ENCODE assay signal across 10 cellular contexts in genomic region chr11:27319065-27319464, GRCh38. TPM values are rescaled to one million over a fixed set of nuclear protein-coding genes. Genes with fewer than 3 reads are reported as not detected.
A peak's percentile ranks its signal among the peaks of the same experiment; 100 is the strongest.
DNase-seq lines count a peak whose midpoint lies in the region; ATAC-seq, FAIRE-seq and TF ChIP-seq lines count a peak whose summit lies in the region.
"Had no signal": no experiment of that assay in that cellular context is flagged by ENCODE, and none has a peak within 500 bp of the region (broad histone marks: within the 10 kb centered on the region; RNA-seq: fewer than 3 reads in every experiment).

No MANE protein-coding gene starts in this region.

- no peak for TF ChIP-seq EP300 in A549 (IDR thresholded peaks at IDR 0.05)
- TF ChIP-seq EP300 in SK-N-SH (IDR thresholded peaks at IDR 0.05; ENCODE audit: borderline replicate concordance in 1 of 2, low read depth in 1 of 2, low read length in 1 of 2), result no peak

- DNase-seq in A549 (ENCODE audit: low read depth in 1 of 2, low spot score in 1 of 2), result peak; percentile 58 to 66
- DNase-seq in SK-N-SH, result no peak
- no peak for DNase-seq in prostate gland (ENCODE audit: low spot score)
- DNase-seq in natural killer cell, result no peak
- no peak for DNase-seq in occipital lobe (lab: John Stamatoyannopoulos, UW)
- no peak for DNase-seq in iPS-NIHi7 (ENCODE audit: extremely low spot score)
- DNase-seq: effector CD4-positive, alpha-beta T cell; spleen had no signal

- H3K4me2 ChIP-seq in A549 (peak overlapping the region; percentile 72), SK-N-SH (0 out of 2 replicates have a peak overlapping the region, but pooled peaks have one; percentile 25)

- WGBS in A549 (ENCODE audit: missing lambda C conversion rate), result 0% methylated on average over 2 of the region's 2 CpGs
- WGBS in SK-N-SH (ENCODE audit: low lambda C conversion rate), result 12% methylated on average over 2 of the region's 2 CpGs
- WGBS in prostate gland, result 58% methylated on average over 2 of the region's 2 CpGs

- H3K27me3 Mint-ChIP-seq in natural killer cell (ENCODE audit: low read depth in 2 of 2), result peaks cover 0 to 3% of the 10 kb centered on the region in 2 donors

- H3K27me3 ChIP-seq in SK-N-SH (ENCODE audit: insufficient read depth) (no peaks in the 10 kb centered on the region), prostate gland (replicated peaks; ENCODE audit: insufficient read depth) (no peaks in the 10 kb centered on the region)
- H3K27me3 ChIP-seq: spleen had no signal

- H3K79me2 ChIP-seq in SK-N-SH (ENCODE audit: insufficient read depth), result no peaks in the 10 kb centered on the region

- H2AFZ ChIP-seq in SK-N-SH (ENCODE audit: low read depth), result peak overlapping the region; percentile 44; the same call in 1 of the 2 replicates

- H4K20me1 ChIP-seq in SK-N-SH (ENCODE audit: insufficient read depth), result no peaks in the 10 kb centered on the region

- peak; percentile 86 to 88 for ATAC-seq in A549
- ATAC-seq in GM18868 (IDR thresholded peaks at IDR 0.05; ENCODE audit: unreplicated experiment), result peak; percentile 100
- ATAC-seq in HG02870 (IDR thresholded peaks at IDR 0.05; ENCODE audit: unreplicated experiment), result peak; percentile 99
- no peak for ATAC-seq in natural killer cell

- no peaks in the 10 kb centered on the region for H3K36me3 Mint-ChIP-seq in natural killer cell

- H3K9me3 Mint-ChIP-seq in natural killer cell, result peaks cover 0 to 5% of the 10 kb centered on the region in 2 donors

- H3K4me1 ChIP-seq in A549, result peaks cover 34% of the 10 kb centered on the region
- peaks cover 0 to 30% of the 10 kb centered on the region in 2 experiments; a peak in 1 of 4 replicates for H3K4me1 ChIP-seq in SK-N-SH (ENCODE audit: control insufficient read depth in 1 of 2, insufficient read depth in 2 of 2, low read depth in 1 of 2, low read length in 1 of 2)
- H3K4me1 ChIP-seq in prostate gland (replicated peaks), result no peaks in the 10 kb centered on the region
- H3K4me1 ChIP-seq: spleen had no signal

- no peak overlapping the region for H3K4me3 ChIP-seq in A549
- H3K4me3 ChIP-seq in SK-N-SH (ENCODE audit: low read depth in 2 of 2, low read length in 1 of 2), result no peak overlapping the region
- no peak overlapping the region for H3K4me3 ChIP-seq in prostate gland
- H3K4me3 ChIP-seq: spleen had no signal

- H3K4me3 Mint-ChIP-seq in natural killer cell, result no peak overlapping the region

- TF ChIP-seq RAD21 in A549 (conservative IDR thresholded peaks at IDR 0.05 in 1 of 2, IDR thresholded peaks at IDR 0.05 in 1 of 2) (no peak), SK-N-SH (IDR thresholded peaks at IDR 0.05; ENCODE audit: low read length) (no peak)

- POLR2A ChIA-PET in A549 (lab: Yijun Ruan, JAX), result no interaction called here
- POLR2A ChIA-PET in SK-N-SH (lab: Yijun Ruan, JAX), result no interaction called here

- H3K36me3 ChIP-seq in SK-N-SH (replicated peaks in 1 of 2; ENCODE audit: control insufficient read depth in 1 of 2, insufficient read depth in 2 of 2, low read length in 1 of 2), result no peaks in the 10 kb centered on the region
- no peaks in the 10 kb centered on the region for H3K36me3 ChIP-seq in prostate gland
- H3K36me3 ChIP-seq: spleen had no signal

- H3F3A ChIP-seq in SK-N-SH (replicated peaks; ENCODE audit: insufficient read depth), result peaks cover 8% of the 10 kb centered on the region

- peak overlapping the region; percentile 45 for H3K9ac ChIP-seq in SK-N-SH

- TF ChIP-seq CTCF in A549 (IDR thresholded peaks at IDR 0.05) (no peak), SK-N-SH (IDR thresholded peaks at IDR 0.05) (no peak), prostate gland (IDR thresholded peaks at IDR 0.05) (no peak), natural killer cell (IDR thresholded peaks at IDR 0.05) (no peak)

- no peaks in the 10 kb centered on the region for H3K4me1 Mint-ChIP-seq in natural killer cell

- H3K27ac ChIP-seq in A549 (peak overlapping the region; percentile 65 to 73), SK-N-SH (ENCODE audit: low read depth in 2 of 2, low read length in 1 of 2) (peak overlapping the region in 1 of 2 experiments; percentile 62; a peak in 2 of 4 replicates), prostate gland (no peak overlapping the region)
- H3K27ac ChIP-seq: spleen had no signal

- CTCF ChIA-PET in A549 (lab: Yijun Ruan, JAX), result interaction anchor here (0.8 to 1.9 kb wide), 2 partner anchors 23 to 24 kb away, joined by 3 to 7 read pairs; no protein-coding TSS in a partner anchor
- CTCF ChIA-PET in SK-N-SH (lab: Yijun Ruan, JAX), result interaction anchor here (1.0 kb wide), 1 partner anchor 23 kb away, joined by 3 read pairs; no protein-coding TSS in a partner anchor

- no peaks in the 10 kb centered on the region for H3K9me3 ChIP-seq in A549
- H3K9me3 ChIP-seq in SK-N-SH, result no peaks in the 10 kb centered on the region
- H3K9me3 ChIP-seq in prostate gland, result no peaks in the 10 kb centered on the region
- H3K9me3 ChIP-seq: spleen had no signal

- intact Hi-C loops in prostate gland (cut with DNase I), result no loop called here
- intact Hi-C loops in natural killer cell (cut with micrococcal nuclease), result no loop called here

- TF ChIP-seq POLR2A in A549 (IDR thresholded peaks at IDR 0.05; ENCODE audit: low read length), result no peak
- no peak for TF ChIP-seq POLR2A in prostate gland (IDR thresholded peaks at IDR 0.05)

- no peak overlapping the region for H3K27ac Mint-ChIP-seq in natural killer cell

- H3K9me2 ChIP-seq in SK-N-SH, result no peaks in the 10 kb centered on the region

- no peak for FAIRE-seq in A549 (lab: Jason Lieb, UNC)

TF ChIP-seq in A549, 52 proteins besides CTCF, POLR2A, EP300 and RAD21:
- TF ChIP-seq FOSL2 (IDR thresholded peaks at IDR 0.05) (no peak), FOSL2 (CRISPR knock-in tag; IDR thresholded peaks at IDR 0.05) (peak; percentile 46), HOXB5 (CRISPR knock-in tag; IDR thresholded peaks at IDR 0.05) (no peak), BCL3 (IDR thresholded peaks at IDR 0.05) (no peak), MAFK (IDR thresholded peaks at IDR 0.05; ENCODE audit: partially characterized antibody) (peak; percentile 54), POLR2AphosphoS2 (conservative IDR thresholded peaks at IDR 0.05; ENCODE audit: low read length) (no peak)

TF ChIP-seq in SK-N-SH, 30 proteins besides CTCF, POLR2A, EP300 and RAD21 (continues in another document):
- TF ChIP-seq MXI1 (IDR thresholded peaks at IDR 0.05; ENCODE audit: low read depth, low read length), result no peak
- 0 out of 2 replicates have a peak, but pooled peaks have one; percentile 8 for TF ChIP-seq TCF12 (IDR thresholded peaks at IDR 0.05)
- peak; percentile 28; the same call in 1 of the 2 replicates for TF ChIP-seq NFIC (IDR thresholded peaks at IDR 0.05; ENCODE audit: borderline replicate concordance)
- no peak for TF ChIP-seq TEAD4 (IDR thresholded peaks at IDR 0.05; ENCODE audit: borderline replicate concordance, insufficient read depth)
- TF ChIP-seq YY1 (IDR thresholded peaks at IDR 0.05; ENCODE audit: low read depth), result no peak
- TF ChIP-seq GABPA (IDR thresholded peaks at IDR 0.05; ENCODE audit: low read depth), result no peak
- no peak for TF ChIP-seq POLR2AphosphoS5 (IDR thresholded peaks at IDR 0.05; ENCODE audit: low read depth, low read length)
- TF ChIP-seq SIN3A (IDR thresholded peaks at IDR 0.05; ENCODE audit: borderline replicate concordance, low read depth, low read length), result no peak
- no peak for TF ChIP-seq ZBTB33 (IDR thresholded peaks at IDR 0.05; ENCODE audit: borderline replicate concordance, low read depth)
- no peak for TF ChIP-seq RXRA (IDR thresholded peaks at IDR 0.05; ENCODE audit: borderline replicate concordance, low read depth)
- TF ChIP-seq PBX3 (IDR thresholded peaks at IDR 0.05), result 0 out of 2 replicates have a peak, but pooled peaks have one; percentile 19
- TF ChIP-seq RFX5 (IDR thresholded peaks at IDR 0.05; ENCODE audit: low read length), result no peak
- no peak for TF ChIP-seq JUND (IDR thresholded peaks at IDR 0.05)
- no peak for TF ChIP-seq RCOR1 (IDR thresholded peaks at IDR 0.05; ENCODE audit: low read length)
- TF ChIP-seq TAF1 (IDR thresholded peaks at IDR 0.05; ENCODE audit: borderline replicate concordance, low read depth, low read length), result no peak

RNA-seq across cellular contexts. Expression of gene CCDC34, which starts 44.0 kb away (rescaled TPM):
- 33.1 and 35.9 TPM in 2 replicates for polyA plus RNA-seq in A549 (2011; rRNA removed)
- 20.9 and 23.7 TPM in 2 replicates for polyA plus RNA-seq in A549 (2012; cell fraction: cytosol; rRNA removed)
- 12.1 and 13.2 TPM in 2 replicates for polyA plus RNA-seq in A549 (2012; cell fraction: nucleus; rRNA removed)
- 31.4 to 32.0 TPM (median 31.6 TPM) in 3 replicates for polyA plus RNA-seq in A549 (2017; fragmentation: RNase III; extraction: RNeasy Plus Mini Kit Qiagen cat#74134 plus additional on column Dnase treatment)
- 6.8 and 7.7 TPM in 2 replicates for polyA minus RNA-seq in A549 (2011; rRNA and poly(A)+ RNA removed)
- polyA plus RNA-seq in SK-N-SH (2012; rRNA removed), result 5.7 and 6.7 TPM in 2 replicates
- 7.5 and 9.5 TPM in 2 replicates for polyA plus RNA-seq in SK-N-SH (2012; cell fraction: cytosol; rRNA removed)
- polyA plus RNA-seq in SK-N-SH (2012; cell fraction: nucleus; rRNA removed), result 3.0 and 4.8 TPM in 2 replicates
- 1 to 10 TPM; 5.7 to 6.7 TPM for total RNA-seq in prostate gland
- 1 to 10 TPM in 2 of 3 donors, under 1 TPM in 1; 0.99 to 3.0 (median 1.2) TPM for total RNA-seq in natural killer cell
- total RNA-seq in occipital lobe, result 5.9 TPM

Comparison
In these comparisons a context has a peak if more than half of its experiments do, and no peak if none do; other contexts are left out.
1. ATAC-seq: peak in A549 (2 of 2), GM18868 (single experiment) and HG02870 (single experiment); none in natural killer cell (0 of 3).
2. DNase-seq: peak in A549 (2 of 2); none in SK-N-SH (single experiment), prostate gland (single experiment), natural killer cell (single experiment), occipital lobe (single experiment) and iPS-NIHi7 (single experiment).
3. H3K27ac ChIP-seq: peak in A549 (2 of 2); none in prostate gland (0 of 2).
4. Of the 12 proteins assayed by ChIP-seq in both A549 and SK-N-SH: peak only in A549: none; only in SK-N-SH: PBX3; in both: none; in neither: 10; mixed calls (peak in some experiments, not most) for 1.